In genomic region chr16:78383118-78383517, GRCh38 we compare ENCODE assay signal across 35 cellular contexts.
"Had no signal": no experiment of that assay in that cellular context is flagged by ENCODE, and none has a peak within 500 bp of the region (broad histone marks: within the 10 kb centered on the region; RNA-seq: fewer than 3 reads in every experiment).

No MANE protein-coding gene starts in this region.

- DNase-seq: Karpas-422, Kasumi-1, MG63, MM.1S, MV-4-11, NCI-H1048, NCI-H1092, NCI-H1092 treated with DMSO at 0.1 percent for 48 hours, NCI-H1105, NCI-H1105 treated with DMSO at 0.1 percent for 48 hours, NCI-H1417, NCI-H1417 treated with DMSO at 0.1 percent for 48 hours, NCI-H1436, NCI-H1436 treated with DMSO at 0.1 percent for 48 hours, NCI-H146, NCI-H1694, NCI-H1694 treated with DMSO at 0.1 percent for 48 hours, NCI-H187, NCI-H187 treated with DMSO at 0.1 percent for 48 hours, NCI-H1930, NCI-H2029, NCI-H2029 treated with DMSO at 0.1 percent for 48 hours, NCI-H2081, NCI-H2081 treated with DMSO at 0.1 percent for 48 hours, NCI-H2107, NCI-H2171, NCI-H2171 treated with DMSO at 0.1 percent for 48 hours, NCI-H2227 treated with DMSO at 0.1 percent for 48 hours, NCI-H226, NCI-H345, NCI-H446, NCI-H446 treated with DMSO at 0.1 percent for 48 hours, NCI-H510A, NCI-H510A treated with DMSO at 0.1 percent for 48 hours, NCI-H524 had no signal

- H3K4me3 ChIP-seq: MG63 had no signal

- H3K27me3 ChIP-seq: MG63 had no signal

- H3K36me3 ChIP-seq: MG63 had no signal

- H3K9me3 ChIP-seq: MG63 had no signal
